1 cellular context compared by ENCODE assay signal in genomic region chr4:123937612-123938011, GRCh38.
TF ChIP-seq lines count a peak whose summit lies in the region.

No MANE protein-coding gene starts in this region.

TF ChIP-seq in H1, 55 proteins besides CTCF, POLR2A, EP300 and RAD21 (continued from another document):
- TF ChIP-seq POU5F1 (IDR thresholded peaks at IDR 0.05; ENCODE audit: low read depth, low read length) (no peak), SP4 (IDR thresholded peaks at IDR 0.05; ENCODE audit: low read length) (no peak)
